In genomic region chr7:129438839-129439640, GRCh38 we compare ENCODE assay signal across 1 cellular context.
TF ChIP-seq lines count a peak whose summit lies in the region.

No MANE protein-coding gene starts in this region.

TF ChIP-seq in K562, 482 proteins besides CTCF, POLR2A, EP300 and RAD21 (continued from another document and continues in another):
- TF ChIP-seq, protein P1, sequence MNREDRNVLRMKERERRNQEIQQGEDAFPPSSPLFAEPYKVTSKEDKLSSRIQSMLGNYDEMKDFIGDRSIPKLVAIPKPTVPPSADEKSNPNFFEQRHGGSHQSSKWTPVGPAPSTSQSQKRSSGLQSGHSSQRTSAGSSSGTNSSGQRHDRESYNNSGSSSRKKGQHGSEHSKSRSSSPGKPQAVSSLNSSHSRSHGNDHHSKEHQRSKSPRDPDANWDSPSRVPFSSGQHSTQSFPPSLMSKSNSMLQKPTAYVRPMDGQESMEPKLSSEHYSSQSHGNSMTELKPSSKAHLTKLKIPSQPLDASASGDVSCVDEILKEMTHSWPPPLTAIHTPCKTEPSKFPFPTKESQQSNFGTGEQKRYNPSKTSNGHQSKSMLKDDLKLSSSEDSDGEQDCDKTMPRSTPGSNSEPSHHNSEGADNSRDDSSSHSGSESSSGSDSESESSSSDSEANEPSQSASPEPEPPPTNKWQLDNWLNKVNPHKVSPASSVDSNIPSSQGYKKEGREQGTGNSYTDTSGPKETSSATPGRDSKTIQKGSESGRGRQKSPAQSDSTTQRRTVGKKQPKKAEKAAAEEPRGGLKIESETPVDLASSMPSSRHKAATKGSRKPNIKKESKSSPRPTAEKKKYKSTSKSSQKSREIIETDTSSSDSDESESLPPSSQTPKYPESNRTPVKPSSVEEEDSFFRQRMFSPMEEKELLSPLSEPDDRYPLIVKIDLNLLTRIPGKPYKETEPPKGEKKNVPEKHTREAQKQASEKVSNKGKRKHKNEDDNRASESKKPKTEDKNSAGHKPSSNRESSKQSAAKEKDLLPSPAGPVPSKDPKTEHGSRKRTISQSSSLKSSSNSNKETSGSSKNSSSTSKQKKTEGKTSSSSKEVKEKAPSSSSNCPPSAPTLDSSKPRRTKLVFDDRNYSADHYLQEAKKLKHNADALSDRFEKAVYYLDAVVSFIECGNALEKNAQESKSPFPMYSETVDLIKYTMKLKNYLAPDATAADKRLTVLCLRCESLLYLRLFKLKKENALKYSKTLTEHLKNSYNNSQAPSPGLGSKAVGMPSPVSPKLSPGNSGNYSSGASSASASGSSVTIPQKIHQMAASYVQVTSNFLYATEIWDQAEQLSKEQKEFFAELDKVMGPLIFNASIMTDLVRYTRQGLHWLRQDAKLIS (CRISPR knock-in tag; IDR thresholded peaks at IDR 0.05), result no peak
- TF ChIP-seq NFE2L1 (tag; IDR thresholded peaks at IDR 0.05; ENCODE audit: borderline replicate concordance, low read depth) (no peak), FOXM1 (IDR thresholded peaks at IDR 0.05; ENCODE audit: low read depth) (peak; percentile 91), FOXM1 (CRISPR knock-in tag; IDR thresholded peaks at IDR 0.05; ENCODE audit: low read depth) (no peak), STAT5A (IDR thresholded peaks at IDR 0.05; ENCODE audit: borderline replicate concordance, low read length) (peak; percentile 83), FOXA1 (IDR thresholded peaks at IDR 0.05; ENCODE audit: borderline replicate concordance) (no peak), ZNF146 (CRISPR knock-in tag; IDR thresholded peaks at IDR 0.05; ENCODE audit: unreplicated experiment) (no peak), LEF1 (IDR thresholded peaks at IDR 0.05) (peak; percentile 99), BDP1 (IDR thresholded peaks at IDR 0.05; ENCODE audit: insufficient read depth, insufficient read length) (no peak), ZNF124 (CRISPR knock-in tag; IDR thresholded peaks at IDR 0.05) (no peak), BMI1 (IDR thresholded peaks at IDR 0.05; ENCODE audit: low read length) (no peak), PRMT5 (CRISPR knock-in tag; IDR thresholded peaks at IDR 0.05) (no peak), PCBP2 (IDR thresholded peaks at IDR 0.05; ENCODE audit: low read depth, low read length, poor library complexity, severe bottlenecking) (no peak), PTTG1 (tag; IDR thresholded peaks at IDR 0.05; ENCODE audit: low read depth) (no peak), KAT7 (CRISPR knock-in tag; IDR thresholded peaks at IDR 0.05; ENCODE audit: borderline replicate concordance) (no peak), POU5F1 (IDR thresholded peaks at IDR 0.05; ENCODE audit: borderline replicate concordance, low read depth, low read length, partially characterized antibody) (no peak), RFX1 (IDR thresholded peaks at IDR 0.05) (0 out of 2 replicates have a peak, but pooled peaks have one; percentile 15), GTF2F1 (IDR thresholded peaks at IDR 0.05; ENCODE audit: low read depth, low read length) (no peak), CREB5 (CRISPR knock-in tag; IDR thresholded peaks at IDR 0.05) (no peak), TCF7 (IDR thresholded peaks at IDR 0.05; ENCODE audit: borderline replicate concordance) (peak; percentile 92; the same call in 1 of the 2 replicates), TAF9B (IDR thresholded peaks at IDR 0.05; ENCODE audit: partially characterized antibody) (peak; percentile 82), CTBP1 (IDR thresholded peaks at IDR 0.05; ENCODE audit: borderline replicate concordance) (peak; percentile 90), CBFA2T3 (IDR thresholded peaks at IDR 0.05) (peak; percentile 96), MCM2 (IDR thresholded peaks at IDR 0.05; ENCODE audit: low read depth) (no peak), SMC3 (conservative IDR thresholded peaks at IDR 0.05; ENCODE audit: insufficient read depth, low read depth, low read length) (no peak), GABPA (tag; conservative IDR thresholded peaks at IDR 0.05; ENCODE audit: low read depth) (peak; percentile 42; the same call in 1 of the 2 replicates), ZBTB12 (CRISPR knock-in tag; IDR thresholded peaks at IDR 0.05) (no peak), ZNF174 (CRISPR knock-in tag; IDR thresholded peaks at IDR 0.05) (no peak), ZNF3 (CRISPR knock-in tag; IDR thresholded peaks at IDR 0.05) (no peak), KDM1A (IDR thresholded peaks at IDR 0.05) (peak; percentile 86 to 87), NCOA1 (IDR thresholded peaks at IDR 0.05; ENCODE audit: low read depth) (peak; percentile 87), SMARCC2 (IDR thresholded peaks at IDR 0.05; ENCODE audit: low read depth) (peak; percentile 93), ZKSCAN3 (CRISPR knock-in tag; IDR thresholded peaks at IDR 0.05) (no peak), ZNF583 (CRISPR knock-in tag; IDR thresholded peaks at IDR 0.05) (peak; percentile 87), PTBP1 (IDR thresholded peaks at IDR 0.05; ENCODE audit: low read depth, low read length) (no peak), COPS2 (conservative IDR thresholded peaks at IDR 0.05) (no peak), ZBED1 (IDR thresholded peaks at IDR 0.05) (0 out of 2 replicates have a peak, but pooled peaks have one; percentile 73), SP2 (IDR thresholded peaks at IDR 0.05; ENCODE audit: extremely low read depth, low read depth, low read length, poor library complexity, severe bottlenecking) (no peak), POLR2AphosphoS5 (IDR thresholded peaks at IDR 0.05; ENCODE audit: control insufficient read depth, insufficient read depth, low read depth, low read length) (peak; percentile 96), GATAD2A (IDR thresholded peaks at IDR 0.05) (0 out of 2 replicates have a peak, but pooled peaks have one; percentile 45), ADNP (tag; IDR thresholded peaks at IDR 0.05) (no peak), NR1H2 (CRISPR knock-in tag; IDR thresholded peaks at IDR 0.05) (no peak), ARNT (IDR thresholded peaks at IDR 0.05) (peak in 1 of 2 experiments; percentile 96; a peak in 3 of 4 replicates), TFAP4 (CRISPR knock-in tag; IDR thresholded peaks at IDR 0.05; ENCODE audit: borderline replicate concordance) (peak; percentile 47; the same call in 1 of the 2 replicates), CHD2 (IDR thresholded peaks at IDR 0.05; ENCODE audit: low read depth, low read length) (no peak)
- TF ChIP-seq, protein P2, sequence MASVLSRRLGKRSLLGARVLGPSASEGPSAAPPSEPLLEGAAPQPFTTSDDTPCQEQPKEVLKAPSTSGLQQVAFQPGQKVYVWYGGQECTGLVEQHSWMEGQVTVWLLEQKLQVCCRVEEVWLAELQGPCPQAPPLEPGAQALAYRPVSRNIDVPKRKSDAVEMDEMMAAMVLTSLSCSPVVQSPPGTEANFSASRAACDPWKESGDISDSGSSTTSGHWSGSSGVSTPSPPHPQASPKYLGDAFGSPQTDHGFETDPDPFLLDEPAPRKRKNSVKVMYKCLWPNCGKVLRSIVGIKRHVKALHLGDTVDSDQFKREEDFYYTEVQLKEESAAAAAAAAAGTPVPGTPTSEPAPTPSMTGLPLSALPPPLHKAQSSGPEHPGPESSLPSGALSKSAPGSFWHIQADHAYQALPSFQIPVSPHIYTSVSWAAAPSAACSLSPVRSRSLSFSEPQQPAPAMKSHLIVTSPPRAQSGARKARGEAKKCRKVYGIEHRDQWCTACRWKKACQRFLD (CRISPR knock-in tag; IDR thresholded peaks at IDR 0.05), result peak; percentile 90
- TF ChIP-seq, protein P3, sequence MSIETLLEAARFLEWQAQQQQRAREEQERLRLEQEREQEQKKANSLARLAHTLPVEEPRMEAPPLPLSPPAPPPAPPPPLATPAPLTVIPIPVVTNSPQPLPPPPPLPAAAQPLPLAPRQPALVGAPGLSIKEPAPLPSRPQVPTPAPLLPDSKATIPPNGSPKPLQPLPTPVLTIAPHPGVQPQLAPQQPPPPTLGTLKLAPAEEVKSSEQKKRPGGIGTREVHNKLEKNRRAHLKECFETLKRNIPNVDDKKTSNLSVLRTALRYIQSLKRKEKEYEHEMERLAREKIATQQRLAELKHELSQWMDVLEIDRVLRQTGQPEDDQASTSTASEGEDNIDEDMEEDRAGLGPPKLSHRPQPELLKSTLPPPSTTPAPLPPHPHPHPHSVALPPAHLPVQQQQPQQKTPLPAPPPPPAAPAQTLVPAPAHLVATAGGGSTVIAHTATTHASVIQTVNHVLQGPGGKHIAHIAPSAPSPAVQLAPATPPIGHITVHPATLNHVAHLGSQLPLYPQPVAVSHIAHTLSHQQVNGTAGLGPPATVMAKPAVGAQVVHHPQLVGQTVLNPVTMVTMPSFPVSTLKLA (conservative IDR thresholded peaks at IDR 0.05), result peak; percentile 79 to 90
- TF ChIP-seq, protein P4, sequence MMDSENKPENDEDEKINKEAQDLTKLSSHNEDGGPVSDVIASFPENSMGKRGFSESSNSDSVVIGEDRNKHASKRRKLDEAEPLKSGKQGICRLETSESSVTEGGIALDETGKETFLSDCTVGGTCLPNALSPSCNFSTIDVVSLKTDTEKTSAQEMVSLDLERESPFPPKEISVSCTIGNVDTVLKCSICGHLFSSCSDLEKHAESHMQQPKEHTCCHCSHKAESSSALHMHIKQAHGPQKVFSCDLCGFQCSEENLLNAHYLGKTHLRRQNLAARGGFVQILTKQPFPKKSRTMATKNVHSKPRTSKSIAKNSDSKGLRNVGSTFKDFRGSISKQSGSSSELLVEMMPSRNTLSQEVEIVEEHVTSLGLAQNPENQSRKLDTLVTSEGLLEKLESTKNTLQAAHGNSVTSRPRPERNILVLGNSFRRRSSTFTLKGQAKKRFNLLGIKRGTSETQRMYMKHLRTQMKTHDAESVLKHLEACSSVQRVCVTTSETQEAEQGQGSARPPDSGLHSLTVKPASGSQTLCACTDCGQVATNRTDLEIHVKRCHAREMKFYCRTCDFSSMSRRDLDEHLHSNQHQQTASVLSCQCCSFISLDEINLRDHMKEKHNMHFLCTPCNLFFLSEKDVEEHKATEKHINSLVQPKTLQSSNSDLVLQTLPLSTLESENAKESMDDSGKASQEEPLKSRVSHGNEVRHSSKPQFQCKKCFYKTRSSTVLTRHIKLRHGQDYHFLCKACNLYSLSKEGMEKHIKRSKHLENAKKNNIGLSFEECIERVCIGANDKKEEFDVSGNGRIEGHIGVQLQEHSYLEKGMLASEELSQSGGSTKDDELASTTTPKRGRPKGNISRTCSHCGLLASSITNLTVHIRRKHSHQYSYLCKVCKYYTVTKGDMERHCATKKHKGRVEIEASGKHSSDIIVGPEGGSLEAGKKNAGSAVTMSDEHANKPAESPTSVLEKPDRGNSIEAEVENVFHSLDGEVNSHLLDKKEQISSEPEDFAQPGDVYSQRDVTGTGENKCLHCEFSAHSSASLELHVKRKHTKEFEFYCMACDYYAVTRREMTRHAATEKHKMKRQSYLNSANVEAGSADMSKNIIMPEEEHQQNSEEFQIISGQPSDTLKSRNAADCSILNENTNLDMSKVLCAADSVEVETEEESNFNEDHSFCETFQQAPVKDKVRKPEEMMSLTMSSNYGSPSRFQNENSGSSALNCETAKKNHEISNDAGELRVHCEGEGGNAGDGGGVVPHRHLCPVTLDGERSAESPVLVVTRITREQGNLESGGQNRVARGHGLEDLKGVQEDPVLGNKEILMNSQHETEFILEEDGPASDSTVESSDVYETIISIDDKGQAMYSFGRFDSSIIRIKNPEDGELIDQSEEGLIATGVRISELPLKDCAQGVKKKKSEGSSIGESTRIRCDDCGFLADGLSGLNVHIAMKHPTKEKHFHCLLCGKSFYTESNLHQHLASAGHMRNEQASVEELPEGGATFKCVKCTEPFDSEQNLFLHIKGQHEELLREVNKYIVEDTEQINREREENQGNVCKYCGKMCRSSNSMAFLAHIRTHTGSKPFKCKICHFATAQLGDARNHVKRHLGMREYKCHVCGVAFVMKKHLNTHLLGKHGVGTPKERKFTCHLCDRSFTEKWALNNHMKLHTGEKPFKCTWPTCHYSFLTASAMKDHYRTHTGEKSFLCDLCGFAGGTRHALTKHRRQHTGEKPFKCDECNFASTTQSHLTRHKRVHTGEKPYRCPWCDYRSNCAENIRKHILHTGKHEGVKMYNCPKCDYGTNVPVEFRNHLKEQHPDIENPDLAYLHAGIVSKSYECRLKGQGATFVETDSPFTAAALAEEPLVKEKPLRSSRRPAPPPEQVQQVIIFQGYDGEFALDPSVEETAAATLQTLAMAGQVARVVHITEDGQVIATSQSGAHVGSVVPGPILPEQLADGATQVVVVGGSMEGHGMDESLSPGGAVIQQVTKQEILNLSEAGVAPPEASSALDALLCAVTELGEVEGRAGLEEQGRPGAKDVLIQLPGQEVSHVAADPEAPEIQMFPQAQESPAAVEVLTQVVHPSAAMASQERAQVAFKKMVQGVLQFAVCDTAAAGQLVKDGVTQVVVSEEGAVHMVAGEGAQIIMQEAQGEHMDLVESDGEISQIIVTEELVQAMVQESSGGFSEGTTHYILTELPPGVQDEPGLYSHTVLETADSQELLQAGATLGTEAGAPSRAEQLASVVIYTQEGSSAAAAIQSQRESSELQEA (IDR thresholded peaks at IDR 0.05; ENCODE audit: low read depth), result no peak
- TF ChIP-seq, protein P5, sequence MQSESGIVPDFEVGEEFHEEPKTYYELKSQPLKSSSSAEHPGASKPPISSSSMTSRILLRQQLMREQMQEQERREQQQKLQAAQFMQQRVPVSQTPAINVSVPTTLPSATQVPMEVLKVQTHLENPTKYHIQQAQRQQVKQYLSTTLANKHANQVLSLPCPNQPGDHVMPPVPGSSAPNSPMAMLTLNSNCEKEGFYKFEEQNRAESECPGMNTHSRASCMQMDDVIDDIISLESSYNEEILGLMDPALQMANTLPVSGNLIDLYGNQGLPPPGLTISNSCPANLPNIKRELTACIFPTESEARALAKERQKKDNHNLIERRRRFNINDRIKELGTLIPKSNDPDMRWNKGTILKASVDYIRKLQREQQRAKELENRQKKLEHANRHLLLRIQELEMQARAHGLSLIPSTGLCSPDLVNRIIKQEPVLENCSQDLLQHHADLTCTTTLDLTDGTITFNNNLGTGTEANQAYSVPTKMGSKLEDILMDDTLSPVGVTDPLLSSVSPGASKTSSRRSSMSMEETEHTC (IDR thresholded peaks at IDR 0.05), result peak; percentile 98
